Comparison of ENCODE assay signal across 1 cellular context in the genomic region with DNA sequence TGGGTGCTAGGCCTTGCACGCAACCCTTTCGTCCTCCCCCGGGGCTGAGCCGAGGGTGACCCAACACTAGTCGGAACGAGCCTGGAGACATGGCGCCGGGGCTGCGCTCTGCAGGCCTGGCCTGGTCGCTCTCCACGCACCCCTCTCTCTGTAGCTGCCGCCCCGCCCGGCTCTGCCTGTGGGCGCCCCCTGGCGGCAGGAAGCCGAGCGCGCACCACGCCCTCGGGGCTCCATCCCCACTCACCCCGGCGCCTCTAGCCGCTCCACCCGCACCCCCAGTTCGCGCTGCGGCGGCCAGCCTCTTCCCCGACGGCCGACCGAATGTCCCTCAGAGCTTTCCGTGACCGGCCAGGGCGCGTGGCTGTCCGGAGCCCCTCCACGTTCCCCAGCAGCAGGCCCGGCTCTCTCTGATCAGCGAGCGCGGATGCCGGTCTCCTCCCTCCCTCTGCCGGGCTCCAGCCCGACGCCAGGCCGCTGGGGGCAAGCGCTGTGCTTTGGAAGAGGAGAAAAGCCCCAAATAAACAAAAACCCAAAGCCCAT.
TF ChIP-seq lines count a peak whose summit lies in the region.

No MANE protein-coding gene starts in this region.

TF ChIP-seq in K562, 482 proteins besides CTCF, POLR2A, EP300 and RAD21 (continued from another document):
- TF ChIP-seq RAD51 (IDR thresholded peaks at IDR 0.05; ENCODE audit: borderline replicate concordance, low read depth), result no peak
- TF ChIP-seq TEAD2 (tag; IDR thresholded peaks at IDR 0.05), result no peak
- TF ChIP-seq ILF3 (IDR thresholded peaks at IDR 0.05; ENCODE audit: borderline replicate concordance), result no peak
- no peak for TF ChIP-seq CBX3 (IDR thresholded peaks at IDR 0.05; ENCODE audit: borderline replicate concordance in 1 of 2, low read length in 2 of 2)
- TF ChIP-seq CCAR2 (IDR thresholded peaks at IDR 0.05; ENCODE audit: low read depth, low read length), result no peak
- peak; percentile 34; the same call in 1 of the 2 replicates for TF ChIP-seq STAG1 (CRISPR knock-in tag; IDR thresholded peaks at IDR 0.05; ENCODE audit: borderline replicate concordance)
- no peak for TF ChIP-seq BRF1 (IDR thresholded peaks at IDR 0.05; ENCODE audit: borderline replicate concordance, extremely low read depth, insufficient read length)
- no peak for TF ChIP-seq ZNF282 (CRISPR knock-in tag; IDR thresholded peaks at IDR 0.05)
- peak; percentile 33; the same call in 1 of the 2 replicates for TF ChIP-seq CTBP1 (IDR thresholded peaks at IDR 0.05; ENCODE audit: borderline replicate concordance)
- no peak for TF ChIP-seq ELF2 (CRISPR knock-in tag; IDR thresholded peaks at IDR 0.05)
- no peak for TF ChIP-seq PTRF (tag; IDR thresholded peaks at IDR 0.05)
- TF ChIP-seq, protein P1, sequence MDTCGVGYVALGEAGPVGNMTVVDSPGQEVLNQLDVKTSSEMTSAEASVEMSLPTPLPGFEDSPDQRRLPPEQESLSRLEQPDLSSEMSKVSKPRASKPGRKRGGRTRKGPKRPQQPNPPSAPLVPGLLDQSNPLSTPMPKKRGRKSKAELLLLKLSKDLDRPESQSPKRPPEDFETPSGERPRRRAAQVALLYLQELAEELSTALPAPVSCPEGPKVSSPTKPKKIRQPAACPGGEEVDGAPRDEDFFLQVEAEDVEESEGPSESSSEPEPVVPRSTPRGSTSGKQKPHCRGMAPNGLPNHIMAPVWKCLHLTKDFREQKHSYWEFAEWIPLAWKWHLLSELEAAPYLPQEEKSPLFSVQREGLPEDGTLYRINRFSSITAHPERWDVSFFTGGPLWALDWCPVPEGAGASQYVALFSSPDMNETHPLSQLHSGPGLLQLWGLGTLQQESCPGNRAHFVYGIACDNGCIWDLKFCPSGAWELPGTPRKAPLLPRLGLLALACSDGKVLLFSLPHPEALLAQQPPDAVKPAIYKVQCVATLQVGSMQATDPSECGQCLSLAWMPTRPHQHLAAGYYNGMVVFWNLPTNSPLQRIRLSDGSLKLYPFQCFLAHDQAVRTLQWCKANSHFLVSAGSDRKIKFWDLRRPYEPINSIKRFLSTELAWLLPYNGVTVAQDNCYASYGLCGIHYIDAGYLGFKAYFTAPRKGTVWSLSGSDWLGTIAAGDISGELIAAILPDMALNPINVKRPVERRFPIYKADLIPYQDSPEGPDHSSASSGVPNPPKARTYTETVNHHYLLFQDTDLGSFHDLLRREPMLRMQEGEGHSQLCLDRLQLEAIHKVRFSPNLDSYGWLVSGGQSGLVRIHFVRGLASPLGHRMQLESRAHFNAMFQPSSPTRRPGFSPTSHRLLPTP (IDR thresholded peaks at IDR 0.05; ENCODE audit: borderline replicate concordance, extremely low read depth, insufficient read length), result no peak
- no peak for TF ChIP-seq NFYB (IDR thresholded peaks at IDR 0.05; ENCODE audit: extremely low read depth, insufficient read length)
- TF ChIP-seq ZNF253 (CRISPR knock-in tag; conservative IDR thresholded peaks at IDR 0.05), result no peak
- TF ChIP-seq SMC3 (conservative IDR thresholded peaks at IDR 0.05; ENCODE audit: insufficient read depth, low read depth, low read length), result peak; percentile 56
- TF ChIP-seq CEBPG (CRISPR knock-in tag; IDR thresholded peaks at IDR 0.05), result no peak
- no peak for TF ChIP-seq CEBPG (tag; conservative IDR thresholded peaks at IDR 0.05 in 1 of 2, IDR thresholded peaks at IDR 0.05 in 1 of 2)
- TF ChIP-seq POLR2G (IDR thresholded peaks at IDR 0.05; ENCODE audit: low read depth, low read length), result 0 out of 2 replicates have a peak, but pooled peaks have one; percentile 17
- TF ChIP-seq, protein P2, sequence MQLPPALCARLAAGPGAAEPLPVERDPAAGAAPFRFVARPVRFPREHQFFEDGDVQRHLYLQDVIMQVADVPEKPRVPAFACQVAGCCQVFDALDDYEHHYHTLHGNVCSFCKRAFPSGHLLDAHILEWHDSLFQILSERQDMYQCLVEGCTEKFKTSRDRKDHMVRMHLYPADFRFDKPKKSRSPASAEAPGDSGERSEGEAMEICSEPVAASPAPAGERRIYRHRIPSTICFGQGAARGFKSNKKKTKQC (CRISPR knock-in tag; IDR thresholded peaks at IDR 0.05), result no peak
- no peak for TF ChIP-seq CHD1 (IDR thresholded peaks at IDR 0.05; ENCODE audit: low read length)
- TF ChIP-seq, protein P3, sequence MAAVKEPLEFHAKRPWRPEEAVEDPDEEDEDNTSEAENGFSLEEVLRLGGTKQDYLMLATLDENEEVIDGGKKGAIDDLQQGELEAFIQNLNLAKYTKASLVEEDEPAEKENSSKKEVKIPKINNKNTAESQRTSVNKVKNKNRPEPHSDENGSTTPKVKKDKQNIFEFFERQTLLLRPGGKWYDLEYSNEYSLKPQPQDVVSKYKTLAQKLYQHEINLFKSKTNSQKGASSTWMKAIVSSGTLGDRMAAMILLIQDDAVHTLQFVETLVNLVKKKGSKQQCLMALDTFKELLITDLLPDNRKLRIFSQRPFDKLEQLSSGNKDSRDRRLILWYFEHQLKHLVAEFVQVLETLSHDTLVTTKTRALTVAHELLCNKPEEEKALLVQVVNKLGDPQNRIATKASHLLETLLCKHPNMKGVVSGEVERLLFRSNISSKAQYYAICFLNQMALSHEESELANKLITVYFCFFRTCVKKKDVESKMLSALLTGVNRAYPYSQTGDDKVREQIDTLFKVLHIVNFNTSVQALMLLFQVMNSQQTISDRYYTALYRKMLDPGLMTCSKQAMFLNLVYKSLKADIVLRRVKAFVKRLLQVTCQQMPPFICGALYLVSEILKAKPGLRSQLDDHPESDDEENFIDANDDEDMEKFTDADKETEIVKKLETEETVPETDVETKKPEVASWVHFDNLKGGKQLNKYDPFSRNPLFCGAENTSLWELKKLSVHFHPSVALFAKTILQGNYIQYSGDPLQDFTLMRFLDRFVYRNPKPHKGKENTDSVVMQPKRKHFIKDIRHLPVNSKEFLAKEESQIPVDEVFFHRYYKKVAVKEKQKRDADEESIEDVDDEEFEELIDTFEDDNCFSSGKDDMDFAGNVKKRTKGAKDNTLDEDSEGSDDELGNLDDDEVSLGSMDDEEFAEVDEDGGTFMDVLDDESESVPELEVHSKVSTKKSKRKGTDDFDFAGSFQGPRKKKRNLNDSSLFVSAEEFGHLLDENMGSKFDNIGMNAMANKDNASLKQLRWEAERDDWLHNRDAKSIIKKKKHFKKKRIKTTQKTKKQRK (IDR thresholded peaks at IDR 0.05; ENCODE audit: borderline replicate concordance, low read depth, low read length), result no peak
- TF ChIP-seq SMARCE1 (IDR thresholded peaks at IDR 0.05), result no peak
- no peak for TF ChIP-seq CREBBP (IDR thresholded peaks at IDR 0.05; ENCODE audit: low read depth, low read length)
- no peak for TF ChIP-seq MCM2 (IDR thresholded peaks at IDR 0.05; ENCODE audit: low read depth)
- TF ChIP-seq TAF9B (IDR thresholded peaks at IDR 0.05; ENCODE audit: partially characterized antibody), result no peak
- TF ChIP-seq ZNF644 (tag; IDR thresholded peaks at IDR 0.05; ENCODE audit: low read depth), result no peak
- TF ChIP-seq ZNF561 (CRISPR knock-in tag; conservative IDR thresholded peaks at IDR 0.05), result no peak
- TF ChIP-seq ZKSCAN1 (IDR thresholded peaks at IDR 0.05; ENCODE audit: low read depth, low read length), result no peak
- TF ChIP-seq ZBTB17 (CRISPR knock-in tag; IDR thresholded peaks at IDR 0.05), result no peak
- TF ChIP-seq DIDO1 (tag; IDR thresholded peaks at IDR 0.05; ENCODE audit: low read depth), result no peak
- TF ChIP-seq THAP12 (CRISPR knock-in tag; IDR thresholded peaks at IDR 0.05), result no peak
